12 cellular contexts compared by ENCODE assay signal in the genomic region with DNA sequence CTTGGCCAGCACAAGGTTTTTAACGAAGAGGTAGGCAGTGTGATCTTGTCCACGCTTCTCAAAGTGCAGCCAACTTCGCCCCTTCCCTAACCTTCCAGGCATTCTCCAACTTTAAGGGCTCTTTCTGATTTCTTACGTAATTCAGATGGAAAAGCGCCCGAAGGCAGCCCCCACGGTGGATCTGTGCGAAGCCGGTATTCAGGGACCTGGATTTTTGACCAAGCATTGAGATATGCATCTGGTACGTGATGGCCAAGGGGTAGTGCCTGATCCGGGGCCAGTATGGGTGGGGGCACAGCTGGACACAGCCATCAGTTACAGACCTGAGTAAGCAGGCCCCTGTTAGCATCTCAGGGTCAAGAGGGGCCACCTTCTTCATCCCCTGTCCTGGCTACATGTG.
"Had no signal": no experiment of that assay in that cellular context is flagged by ENCODE, and none has a peak within 500 bp of the region (broad histone marks: within the 10 kb centered on the region; RNA-seq: fewer than 3 reads in every experiment).

No MANE protein-coding gene starts in this region.

- ATAC-seq: body of pancreas; naive thymus-derived CD4-positive, alpha-beta T cell had no signal

- H3K27ac Mint-ChIP-seq: activated CD4-positive, alpha-beta T cell treated with anti-CD3 and anti-CD28 coated beads, Interleukin-2, amount 10 ng/mL, durations not matched to agents 7 days and 5 days; activated T-helper 2 cell treated with anti-CD3 and anti-CD28 coated beads, Interferon-gamma antibody, Interleukin-2, Interleukin-4, amounts not matched to agents 10 μg/mL and 5 μg/mL and 100 μg/mL, durations not matched to agents 14 hours and 24 hours and 36 hours; memory B cell; naive thymus-derived CD4-positive, alpha-beta T cell; progenitor cell of endocrine pancreas; stimulated activated naive CD8-positive, alpha-beta T cell treated with anti-CD3 and anti-CD28 coated beads, Interleukin-15, Interleukin-2, amounts not matched to agents 100 ng/mL and 50 ng/mL, for 24 hours had no signal

- H3K36me3 Mint-ChIP-seq: memory B cell; naive thymus-derived CD4-positive, alpha-beta T cell had no signal

- H3K27me3 Mint-ChIP-seq: activated CD4-positive, alpha-beta T cell treated with anti-CD3 and anti-CD28 coated beads, Interleukin-2, amount 10 ng/mL, durations not matched to agents 7 days and 5 days; progenitor cell of endocrine pancreas; stimulated activated naive CD8-positive, alpha-beta T cell treated with anti-CD3 and anti-CD28 coated beads, Interleukin-15, Interleukin-2, amounts not matched to agents 100 ng/mL and 50 ng/mL, for 24 hours had no signal

- H3K4me3 ChIP-seq: body of pancreas, left ventricle myocardium inferior had no signal

- DNase-seq: activated CD4-positive, CD25-positive, alpha-beta regulatory T cell; activated naive CD4-positive, alpha-beta T cell treated with Interleukin-2 at 50 U/mL for 16 hours; central memory CD4-positive, alpha-beta T cell; left ventricle myocardium inferior; trophoblast cell had no signal

- H3K4me3 Mint-ChIP-seq: activated CD4-positive, alpha-beta T cell treated with anti-CD3 and anti-CD28 coated beads, Interleukin-2, amount 10 ng/mL, durations not matched to agents 7 days and 5 days; memory B cell; naive thymus-derived CD4-positive, alpha-beta T cell; stimulated activated naive CD8-positive, alpha-beta T cell treated with anti-CD3 and anti-CD28 coated beads, Interleukin-15, Interleukin-2, amounts not matched to agents 100 ng/mL and 50 ng/mL, for 24 hours had no signal

- H3K9me3 Mint-ChIP-seq: activated CD4-positive, alpha-beta T cell treated with anti-CD3 and anti-CD28 coated beads, Interleukin-2, amount 10 ng/mL, durations not matched to agents 7 days and 5 days; activated T-helper 2 cell treated with anti-CD3 and anti-CD28 coated beads, Interferon-gamma antibody, Interleukin-2, Interleukin-4, amounts not matched to agents 10 μg/mL and 5 μg/mL and 100 μg/mL, durations not matched to agents 14 hours and 24 hours and 36 hours; memory B cell; stimulated activated naive CD8-positive, alpha-beta T cell treated with anti-CD3 and anti-CD28 coated beads, Interleukin-15, Interleukin-2, amounts not matched to agents 100 ng/mL and 50 ng/mL, for 24 hours had no signal

- H3K27ac ChIP-seq: body of pancreas, left ventricle myocardium inferior had no signal
